ENCODE assay signal across 8 cellular contexts in genomic region chr1:150563340-150564038, GRCh38. TPM values are rescaled to one million over a fixed set of nuclear protein-coding genes. Genes with fewer than 3 reads are reported as not detected.
DNase-seq lines count a peak whose midpoint lies in the region; ATAC-seq and TF ChIP-seq lines count a peak whose summit lies in the region.

No MANE protein-coding gene starts in this region.

- ATAC-seq in GM21367 (IDR thresholded peaks at IDR 0.05; ENCODE audit: unreplicated experiment), result peak; percentile 19
- no peak for ATAC-seq in right lobe of liver
- ATAC-seq in HG03097 (IDR thresholded peaks at IDR 0.05; ENCODE audit: low FRiP score, unreplicated experiment), result no peak

- DNase-seq in NCI-H774 (lab: John Stamatoyannopoulos, UW), result peak; percentile 10
- peak; percentile 69 to 78 (median 75) for DNase-seq in right lobe of liver
- DNase-seq in type B pancreatic cell (ENCODE audit: extremely low spot score, unreplicated experiment), result no peak
- DNase-seq in AML-193 (lab: John Stamatoyannopoulos, UW), result no peak

- H3K27ac Mint-ChIP-seq in brain, result peak overlapping the region; percentile 95 to 100 (median 99)
- H3K27ac Mint-ChIP-seq in type B pancreatic cell, result peak overlapping the region; percentile 100

- H3K36me3 Mint-ChIP-seq in brain (no peaks in the 10 kb centered on the region), type B pancreatic cell (no peaks in the 10 kb centered on the region)

- H3K9me3 Mint-ChIP-seq in brain (no peaks in the 10 kb centered on the region), type B pancreatic cell (no peaks in the 10 kb centered on the region)

- no peak overlapping the region for H3K4me3 ChIP-seq in right lobe of liver

- H3K27ac ChIP-seq in C4-2B (peak overlapping the region; percentile 93), right lobe of liver (peak overlapping the region; percentile 94 to 99 (median 99))

- WGBS in right lobe of liver (ENCODE audit: insufficient coverage, low coverage, low lambda C conversion rate, missing lambda C conversion rate), result 18% methylated on average over 4 of the region's 4 CpGs

- H3K4me1 ChIP-seq in right lobe of liver, result peaks cover 0 to 83% (median 35%) of the 10 kb centered on the region in 4 donors

- H3K4me3 Mint-ChIP-seq in brain (peak overlapping the region; percentile 23 to 91 (median 86)), type B pancreatic cell (peak overlapping the region; percentile 96)

- H3K9me3 ChIP-seq in right lobe of liver, result no peaks in the 10 kb centered on the region

- H3K27me3 Mint-ChIP-seq in brain (no peaks in the 10 kb centered on the region), type B pancreatic cell (no peaks in the 10 kb centered on the region)

- peaks cover 82% of the 10 kb centered on the region for H3K4me1 Mint-ChIP-seq in brain
- H3K4me1 Mint-ChIP-seq in type B pancreatic cell (ENCODE audit: unreplicated experiment), result peaks cover 53% of the 10 kb centered on the region

- no peaks in the 10 kb centered on the region for H3K27me3 ChIP-seq in right lobe of liver

- no peak for TF ChIP-seq CTCF in C4-2B (conservative IDR thresholded peaks at IDR 0.05)
- TF ChIP-seq CTCF in brain (conservative IDR thresholded peaks at IDR 0.05), result no peak
- TF ChIP-seq CTCF in right lobe of liver (IDR thresholded peaks at IDR 0.05), result no peak
- no peak for TF ChIP-seq CTCF in type B pancreatic cell (conservative IDR thresholded peaks at IDR 0.05)

- intact Hi-C loops in right lobe of liver (cut with DNase I), result loop anchor here in 1 of 2 donors (5.0 kb wide), 1 partner anchor 54 kb away; no protein-coding TSS in a partner anchor

- peaks cover 0 to 4% (median 0%) of the 10 kb centered on the region in 4 donors for H3K36me3 ChIP-seq in right lobe of liver

- no peak for TF ChIP-seq POLR2A in right lobe of liver (IDR thresholded peaks at IDR 0.05)

RNA-seq across cellular contexts. Expression of gene ADAMTSL4, which starts 14.3 kb away (rescaled TPM):
- 2.4 TPM for polyA plus RNA-seq in brain (ENCODE audit: insufficient read depth, low read depth, low replicate concordance)
- total RNA-seq in right lobe of liver (10 to 100 TPM; 20.5 to 35.2 (median 31.5) TPM), type B pancreatic cell (ENCODE audit: low replicate concordance) (12.5 and 24.6 TPM in 2 replicates)

RNA-seq across cellular contexts. Expression of gene MCL1, which starts 15.9 kb away (rescaled TPM):
- polyA plus RNA-seq in brain (ENCODE audit: insufficient read depth, low read depth, low replicate concordance), result 95.9 TPM
- total RNA-seq in right lobe of liver, result 100 to 1,000 TPM in 5 of 6 experiments, 10 to 100 TPM in 1; 83.6 to 266 (median 158) TPM
- 187 and 280 TPM in 2 replicates for total RNA-seq in type B pancreatic cell (ENCODE audit: low replicate concordance)

RNA-seq across cellular contexts. Expression of gene FALEC, which starts 47.9 kb away (rescaled TPM):
- polyA plus RNA-seq in brain (ENCODE audit: insufficient read depth, low read depth, low replicate concordance), result not detected
- total RNA-seq in right lobe of liver, result not detected
- 0.55 and 0.80 TPM in 2 replicates for total RNA-seq in type B pancreatic cell (ENCODE audit: low replicate concordance)

RNA-seq across cellular contexts. Expression of gene ECM1, which starts 55.6 kb away (rescaled TPM):
- 7.3 TPM for polyA plus RNA-seq in brain (ENCODE audit: insufficient read depth, low read depth, low replicate concordance)
- total RNA-seq in right lobe of liver, result 10 to 100 TPM in 5 of 6 experiments, 1 to 10 TPM in 1; 8.8 to 26.7 (median 14.9) TPM
- 31.5 and 33.8 TPM in 2 replicates for total RNA-seq in type B pancreatic cell (ENCODE audit: low replicate concordance)

Comparison
In these comparisons a context has a peak if more than half of its experiments do, and no peak if none do; other contexts are left out.
1. DNase-seq: peak in NCI-H774 (single experiment) and right lobe of liver (3 of 3); none in type B pancreatic cell (single experiment) and AML-193 (0 of 2).